In genomic region chr6:37910998-37911397, GRCh38 we compare ENCODE assay signal across 2 cellular contexts.
A peak's percentile ranks its signal among the peaks of the same experiment; 100 is the strongest.
TF ChIP-seq lines count a peak whose summit lies in the region.

No MANE protein-coding gene starts in this region.

TF ChIP-seq in HEK293, 187 proteins besides CTCF, POLR2A, EP300 and RAD21:
- TF ChIP-seq ZNF184 (tag by site-specific recombination; IDR thresholded peaks at IDR 0.05) (peak; percentile 97), ZNF768 (tag by site-specific recombination; IDR thresholded peaks at IDR 0.05) (no peak)

TF ChIP-seq in K562, 482 proteins besides CTCF, POLR2A, EP300 and RAD21:
- TF ChIP-seq NFIC (IDR thresholded peaks at IDR 0.05) (0 out of 2 replicates have a peak, but pooled peaks have one; percentile 37), C11orf30 (IDR thresholded peaks at IDR 0.05; ENCODE audit: low read depth) (no peak), SNIP1 (IDR thresholded peaks at IDR 0.05; ENCODE audit: low read depth) (no peak), ZFP36 (IDR thresholded peaks at IDR 0.05; ENCODE audit: low read depth, low read length, partially characterized antibody) (peak; percentile 19)
TF ChIP-seq in K562: peak in this region for 2.
